Comparison of ENCODE assay signal across 18 cellular contexts in genomic region chr11:75434886-75435570, GRCh38. TPM values are rescaled to one million over a fixed set of nuclear protein-coding genes. Genes with fewer than 3 reads are reported as not detected.
"Had no signal": no experiment of that assay in that cellular context is flagged by ENCODE, and none has a peak within 500 bp of the region (broad histone marks: within the 10 kb centered on the region; RNA-seq: fewer than 3 reads in every experiment).

No MANE protein-coding gene starts in this region.

- H3K4me3 ChIP-seq: SJSA1, SK-N-MC had no signal

- H3K36me3 ChIP-seq: SJSA1 had no signal

- H3K27ac ChIP-seq: SJSA1, SK-N-MC had no signal

- DNase-seq: KBM-7, NCI-H1092, NCI-H1105 treated with DMSO at 0.1 percent for 48 hours, NCI-H1417 treated with DMSO at 0.1 percent for 48 hours, NCI-H146, NCI-H1694 treated with DMSO at 0.1 percent for 48 hours, NCI-H1930, NCI-H2081, NCI-H2107, NCI-H345, NCI-H526 treated with DMSO at 0.1 percent for 48 hours, NCI-H774, Right ventricle myocardium superior, RPMI8226, SIG-M5 had no signal

- H3K9me3 ChIP-seq: SJSA1 had no signal

RNA-seq across cellular contexts. Expression of gene KLHL35, which starts 2.0 kb away (rescaled TPM):
- total RNA-seq: MCF 10A had no signal
